Comparison of ENCODE assay signal across 19 cellular contexts in the genomic region with DNA sequence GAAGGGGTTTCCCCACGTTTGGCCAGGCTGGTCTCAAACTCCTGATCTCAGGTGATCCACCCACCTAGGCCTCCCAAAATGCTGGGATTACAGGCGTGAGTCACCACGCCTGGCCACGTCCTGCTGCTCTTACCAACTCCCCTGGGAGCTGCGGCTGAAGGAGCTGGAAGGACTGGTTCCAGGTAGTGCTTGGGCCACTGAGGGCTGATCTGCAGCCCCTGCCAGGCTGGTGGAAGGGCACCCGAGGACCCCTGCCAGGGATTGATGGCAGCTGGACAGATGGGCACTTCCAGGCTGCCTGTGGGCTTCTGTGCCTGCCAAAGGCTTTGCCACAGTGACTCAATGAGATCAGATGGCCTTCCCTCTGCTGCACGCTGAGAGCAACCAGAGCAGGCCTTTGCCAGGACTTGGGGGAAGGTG. TPM values are rescaled to one million over a fixed set of nuclear protein-coding genes. Genes with fewer than 3 reads are reported as not detected.
A peak's percentile ranks its signal among the peaks of the same experiment; 100 is the strongest.
DNase-seq lines count a peak whose midpoint lies in the region; FAIRE-seq and TF ChIP-seq lines count a peak whose summit lies in the region.
"Had no signal": no experiment of that assay in that cellular context is flagged by ENCODE, and none has a peak within 500 bp of the region (broad histone marks: within the 10 kb centered on the region; RNA-seq: fewer than 3 reads in every experiment).

No MANE protein-coding gene starts in this region.

- CTCF ChIA-PET in activated CD4-positive, alpha-beta T cell treated with anti-CD3 and anti-CD28 coated beads, Interleukin-2, amount 10 ng/mL, durations not matched to agents 7 days and 5 days (lab: Charles Lee), result interaction anchor here (0.7 to 1.0 kb wide), 2 partner anchors 9 to 23 kb away, joined by 3 to 4 read pairs; no protein-coding TSS in a partner anchor
- CTCF ChIA-PET in RWPE1 (lab: Yijun Ruan, JAX), result no interaction called here

- peaks cover 49% of the 10 kb centered on the region for H3K4me1 Mint-ChIP-seq in activated CD4-positive, alpha-beta T cell treated with anti-CD3 and anti-CD28 coated beads, Interleukin-2, amount 10 ng/mL, durations not matched to agents 7 days and 5 days
- H3K4me1 Mint-ChIP-seq in progenitor cell of endocrine pancreas (ENCODE audit: low read depth), result peaks cover 18% of the 10 kb centered on the region

- H3K27me3 Mint-ChIP-seq in activated CD4-positive, alpha-beta T cell treated with anti-CD3 and anti-CD28 coated beads, Interleukin-2, amount 10 ng/mL, durations not matched to agents 7 days and 5 days, result no peaks in the 10 kb centered on the region
- H3K27me3 Mint-ChIP-seq in progenitor cell of endocrine pancreas, result no peaks in the 10 kb centered on the region

- H3K9me3 Mint-ChIP-seq in activated CD4-positive, alpha-beta T cell treated with anti-CD3 and anti-CD28 coated beads, Interleukin-2, amount 10 ng/mL, durations not matched to agents 7 days and 5 days, result no peaks in the 10 kb centered on the region
- H3K9me3 Mint-ChIP-seq in progenitor cell of endocrine pancreas (ENCODE audit: low read depth), result no peaks in the 10 kb centered on the region

- peak overlapping the region; percentile 86 for H3K27ac ChIP-seq in RWPE1
- H3K27ac ChIP-seq: colonic mucosa, heart left ventricle, pancreas had no signal

- FAIRE-seq in bronchial epithelial cell (lab: Jason Lieb, UNC) (no peak), HTR-8/SVneo (lab: Jason Lieb, UNC) (no peak)
- FAIRE-seq: keratinocyte, pancreas had no signal

- H3K4me3 ChIP-seq in bronchial epithelial cell (ENCODE audit: low read depth, low read length), result no peak overlapping the region
- H3K4me3 ChIP-seq: colonic mucosa, heart left ventricle, pancreas, smooth muscle cell had no signal

- H3K36me3 ChIP-seq in bronchial epithelial cell (ENCODE audit: control insufficient read depth, insufficient read depth, low read length), result peaks cover 7% of the 10 kb centered on the region
- H3K36me3 ChIP-seq: colonic mucosa, pancreas had no signal

- H3K27me3 ChIP-seq in bronchial epithelial cell (ENCODE audit: control insufficient read depth, insufficient read depth, low read length), result no peaks in the 10 kb centered on the region
- H3K27me3 ChIP-seq: colonic mucosa, heart left ventricle, pancreas had no signal

- H3K4me3 Mint-ChIP-seq in activated CD4-positive, alpha-beta T cell treated with anti-CD3 and anti-CD28 coated beads, Interleukin-2, amount 10 ng/mL, durations not matched to agents 7 days and 5 days, result no peak overlapping the region
- peak overlapping the region; percentile 26 for H3K4me3 Mint-ChIP-seq in progenitor cell of endocrine pancreas (ENCODE audit: low read depth)

- TF ChIP-seq CTCF in RWPE1 (conservative IDR thresholded peaks at IDR 0.05; ENCODE audit: low read depth) (no peak), bronchial epithelial cell (IDR thresholded peaks at IDR 0.05; ENCODE audit: insufficient read depth, low read length, severe bottlenecking) (no peak), progenitor cell of endocrine pancreas (IDR thresholded peaks at IDR 0.05; ENCODE audit: unreplicated experiment) (no peak)

- peaks cover 38% of the 10 kb centered on the region for H3K36me3 Mint-ChIP-seq in activated CD4-positive, alpha-beta T cell treated with anti-CD3 and anti-CD28 coated beads, Interleukin-2, amount 10 ng/mL, durations not matched to agents 7 days and 5 days (ENCODE audit: low read depth)
- peaks cover 5% of the 10 kb centered on the region for H3K36me3 Mint-ChIP-seq in progenitor cell of endocrine pancreas (ENCODE audit: insufficient read depth)

- POLR2A ChIA-PET in activated CD4-positive, alpha-beta T cell treated with anti-CD3 and anti-CD28 coated beads, Interleukin-2, amount 10 ng/mL, durations not matched to agents 7 days and 5 days (lab: Charles Lee), result no interaction called here
- POLR2A ChIA-PET in RWPE1 (lab: Yijun Ruan, JAX; ENCODE audit: low non-redundant PET), result no interaction called here

- no peak for DNase-seq in activated CD4-positive, alpha-beta T cell treated with anti-CD3 and anti-CD28 coated beads, Interleukin-2, amount 10 ng/mL, durations not matched to agents 7 days and 5 days
- DNase-seq in activated CD4-positive, alpha-beta T cell treated with anti-CD3 and anti-CD28 coated beads for 4 hours, result no peak
- no peak for DNase-seq in RWPE1 (ENCODE audit: low spot score)
- DNase-seq in bronchial epithelial cell (ENCODE audit: low read depth), result peak; percentile 20
- DNase-seq in progenitor cell of endocrine pancreas (ENCODE audit: low spot score, unreplicated experiment), result no peak
- DNase-seq in effector CD4-positive, alpha-beta T cell, result no peak
- no peak for DNase-seq in NCI-H526 (lab: John Stamatoyannopoulos, UW)
- DNase-seq in HTR-8/SVneo (ENCODE audit: insufficient read length, low spot score), result no peak
- DNase-seq: amygdala, colonic mucosa, heart left ventricle, KBM-7, NCI-H1092 treated with DMSO at 0.1 percent for 48 hours, pancreas, SHP77, T1000 had no signal

- H3K27ac Mint-ChIP-seq in activated CD4-positive, alpha-beta T cell treated with anti-CD3 and anti-CD28 coated beads, Interleukin-2, amount 10 ng/mL, durations not matched to agents 7 days and 5 days, result peak overlapping the region; percentile 99
- H3K27ac Mint-ChIP-seq in progenitor cell of endocrine pancreas, result no peak overlapping the region

RNA-seq across cellular contexts. Expression of gene OXLD1, which starts 2.3 kb away (rescaled TPM):
- 10 to 100 TPM; 43.6 to 49.9 TPM for total RNA-seq in activated CD4-positive, alpha-beta T cell treated with anti-CD3 and anti-CD28 coated beads, Interleukin-2, amount 10 ng/mL, durations not matched to agents 7 days and 5 days
- 47.7 and 73.7 TPM in 2 replicates for total RNA-seq in bronchial epithelial cell
- total RNA-seq in progenitor cell of endocrine pancreas, result 18.6 and 23.6 TPM in 2 replicates

RNA-seq across cellular contexts. Expression of gene CCDC137, which starts 2.5 kb away (rescaled TPM):
- 10 to 100 TPM; 30.2 to 33.8 TPM for total RNA-seq in activated CD4-positive, alpha-beta T cell treated with anti-CD3 and anti-CD28 coated beads, Interleukin-2, amount 10 ng/mL, durations not matched to agents 7 days and 5 days
- total RNA-seq in bronchial epithelial cell, result 6.8 and 10.2 TPM in 2 replicates
- 24.8 and 26.6 TPM in 2 replicates for total RNA-seq in progenitor cell of endocrine pancreas

RNA-seq across cellular contexts. Expression of gene PDE6G, which starts 7.7 kb away (rescaled TPM):
- total RNA-seq in activated CD4-positive, alpha-beta T cell treated with anti-CD3 and anti-CD28 coated beads, Interleukin-2, amount 10 ng/mL, durations not matched to agents 7 days and 5 days, result 10 to 100 TPM; 19.8 to 24.7 TPM
- total RNA-seq in bronchial epithelial cell, result not detected in 2 replicates
- total RNA-seq in progenitor cell of endocrine pancreas, result 0.50 TPM in 1 of 2 replicates, not detected in the other
- total RNA-seq: colonic mucosa, G401 had no signal

RNA-seq across cellular contexts. Expression of gene ARL16, which starts 19.5 kb away (rescaled TPM):
- total RNA-seq in activated CD4-positive, alpha-beta T cell treated with anti-CD3 and anti-CD28 coated beads, Interleukin-2, amount 10 ng/mL, durations not matched to agents 7 days and 5 days, result 10 to 100 TPM; 35.4 to 42.1 TPM
- total RNA-seq in bronchial epithelial cell (23.0 and 25.8 TPM in 2 replicates), progenitor cell of endocrine pancreas (42.1 TPM in 2 replicates)

RNA-seq across cellular contexts. Expression of gene HGS, which starts 19.8 kb away (rescaled TPM):
- 100 to 1,000 TPM; 121 to 128 TPM for total RNA-seq in activated CD4-positive, alpha-beta T cell treated with anti-CD3 and anti-CD28 coated beads, Interleukin-2, amount 10 ng/mL, durations not matched to agents 7 days and 5 days
- total RNA-seq in bronchial epithelial cell (77.7 and 84.4 TPM in 2 replicates), progenitor cell of endocrine pancreas (127 and 141 TPM in 2 replicates)

Comparison
In these comparisons a context has a peak if more than half of its experiments do, and no peak if none do; other contexts are left out.
1. RNA of gene PDE6G, which starts 7.7 kb away (total RNA-seq): 19.8 to 24.7 TPM in activated CD4-positive, alpha-beta T cell treated with anti-CD3 and anti-CD28 coated beads, Interleukin-2, amount 10 ng/mL, durations not matched to agents 7 days and 5 days; 0.50 TPM in progenitor cell of endocrine pancreas and not detected in bronchial epithelial cell; every median in the first group is over 10 times any median in the second.